In the genomic region with DNA sequence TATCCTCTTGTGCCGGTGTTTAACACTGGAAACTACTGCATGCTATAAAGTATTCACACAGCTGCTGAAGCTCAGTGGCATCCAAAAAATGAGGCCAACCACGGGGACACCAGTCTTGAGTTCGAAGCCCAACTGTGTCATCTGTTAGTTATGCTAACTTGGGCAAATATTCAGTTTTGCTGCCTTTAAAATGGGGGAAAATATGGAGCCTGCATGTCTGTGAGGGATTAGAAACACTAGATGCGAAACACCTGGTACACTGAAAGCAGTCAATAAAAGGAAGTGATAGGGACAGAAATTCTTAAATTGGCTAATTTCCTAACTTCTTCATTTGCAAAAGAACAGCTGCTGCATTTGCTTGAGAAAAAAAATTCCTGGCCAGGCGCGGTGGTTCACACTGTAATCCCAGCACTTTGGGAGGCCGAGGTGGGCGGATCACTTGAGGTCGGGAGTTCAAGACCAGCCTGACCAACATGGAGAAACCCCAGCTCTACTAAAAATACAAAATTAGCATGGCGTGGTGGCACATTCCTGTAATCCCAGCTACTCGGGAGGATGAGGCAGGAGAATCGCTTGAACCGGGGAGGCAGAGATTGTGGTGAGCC, we compare ENCODE assay signal across 27 cellular contexts. TPM values are rescaled to one million over a fixed set of nuclear protein-coding genes. Genes with fewer than 3 reads are reported as not detected.
DNase-seq lines count a peak whose midpoint lies in the region; ATAC-seq, FAIRE-seq and TF ChIP-seq lines count a peak whose summit lies in the region.
"Had no signal": no experiment of that assay in that cellular context is flagged by ENCODE, and none has a peak within 500 bp of the region (broad histone marks: within the 10 kb centered on the region; RNA-seq: fewer than 3 reads in every experiment).

No MANE protein-coding gene starts in this region.

- CTCF ChIA-PET in BJ (lab: Yijun Ruan, JAX) (no interaction called here), IMR-90 (lab: Yijun Ruan, JAX) (no interaction called here), H1 (lab: Charles Lee; ENCODE audit: partially characterized antibody) (interaction anchor here (0.6 kb wide), 1 partner anchor 84 kb away, joined by 3 read pairs; no protein-coding TSS in a partner anchor)

- 51% methylated on average over 3 of the region's 13 CpGs; no CpG with 5 or more reads in 1 of the 2 experiments for WGBS in IMR-90 (ENCODE audit: extremely low coverage in 2 of 2, insufficient read length in 1 of 2), 2 experiments
- 69% methylated on average over 13 of the region's 13 CpGs; no CpG with 5 or more reads in 1 of the 2 experiments for WGBS in H1 (ENCODE audit: extremely low coverage in 1 of 2, insufficient coverage in 1 of 2, insufficient read length in 1 of 2, insufficient replicate concordance in 2 of 2, low coverage in 1 of 2, low lambda C conversion rate in 2 of 2, missing lambda C conversion rate in 1 of 2), 2 experiments
- no CpG with 5 or more reads among the region's 13 CpGs for WGBS in mesendoderm (ENCODE audit: extremely low coverage, insufficient coverage, low lambda C conversion rate)

- no peaks in the 10 kb centered on the region for H3K36me3 Mint-ChIP-seq in activated T-cell treated with anti-CD3 and anti-CD28 coated beads, Interleukin-2, amount 50 U/mL, for 24 hours (ENCODE audit: low read depth)
- H3K36me3 Mint-ChIP-seq: CD4-positive, alpha-beta memory T cell; memory B cell; natural killer cell treated with Interleukin-12 subunit alpha and Interleukin-12 subunit beta and Interleukin-15 and Interleukin-18, amount 100 ng/mL, for 72 hours; T-cell had no signal

- no peak overlapping the region for H4K5ac ChIP-seq in IMR-90 (ENCODE audit: low read depth, low read length)
- H4K5ac ChIP-seq in H1 (ENCODE audit: insufficient read length, low read depth, low read length) = no peak overlapping the region
- H4K5ac ChIP-seq in mesendoderm (ENCODE audit: low read length) = no peak overlapping the region

- H4K20me1 ChIP-seq in IMR-90 (ENCODE audit: insufficient read depth, low read length) (no peaks in the 10 kb centered on the region), H1 (replicated peaks in 1 of 2; ENCODE audit: control insufficient read depth in 1 of 2, insufficient read depth in 2 of 2, low read length in 2 of 2) (no peaks in the 10 kb centered on the region)

- TF ChIP-seq EP300 in H1 (IDR thresholded peaks at IDR 0.05; ENCODE audit: borderline replicate concordance in 1 of 2, low read depth in 2 of 2, low read length in 2 of 2) = no peak

- H3K9me3 ChIP-seq in IMR-90 (ENCODE audit: control insufficient read depth, insufficient read depth, low read length) (no peaks in the 10 kb centered on the region), H1 (ENCODE audit: insufficient read depth in 2 of 2, low read depth in 1 of 2, low read length in 1 of 2) (no peaks in the 10 kb centered on the region)
- H3K9me3 ChIP-seq: thyroid gland had no signal

- H3K4me2 ChIP-seq in IMR-90 (ENCODE audit: low read depth, low read length) = no peak overlapping the region
- H3K4me2 ChIP-seq in H1 (ENCODE audit: insufficient read depth in 1 of 2, low read depth in 2 of 2, low read length in 2 of 2) = peak overlapping the region in 1 of 2 experiments; percentile 19; a peak in 1 of 4 replicates
- no peak overlapping the region for H3K4me2 ChIP-seq in mesendoderm (ENCODE audit: low read length)

- no peak overlapping the region for H3K27ac ChIP-seq in IMR-90 (ENCODE audit: insufficient read depth, low read length)
- no peak overlapping the region for H3K27ac ChIP-seq in H1 (ENCODE audit: low read depth, low read length)
- H3K27ac ChIP-seq in mesendoderm (ENCODE audit: low read depth, low read length) = peak overlapping the region; percentile 53
- H3K27ac ChIP-seq: brain microvascular endothelial cell, thyroid gland had no signal

- no peaks in the 10 kb centered on the region for H3K4me1 Mint-ChIP-seq in activated T-cell treated with anti-CD3 and anti-CD28 coated beads, Interleukin-2, amount 50 U/mL, for 24 hours (ENCODE audit: low read depth)
- H3K4me1 Mint-ChIP-seq: activated CD4-positive, alpha-beta T cell treated with anti-CD3 and anti-CD28 coated beads, Interleukin-2, amount 10 ng/mL, durations not matched to agents 24 days and 14 days; activated T-helper 17 cell treated with anti-CD3 and anti-CD28 coated beads, Interleukin-2, amount 50 U/mL, for 72 hours; memory B cell; T-cell had no signal

- no peak overlapping the region for H2AK5ac ChIP-seq in IMR-90 (ENCODE audit: low read depth, low read length)
- H2AK5ac ChIP-seq in H1 (ENCODE audit: low read depth, low read length) = no peak overlapping the region
- H2AK5ac ChIP-seq in mesendoderm (ENCODE audit: low read length) = no peak overlapping the region

- no peak overlapping the region for H3K56ac ChIP-seq in IMR-90 (ENCODE audit: extremely low read depth, insufficient read depth, low read length)
- no peak overlapping the region for H3K56ac ChIP-seq in H1 (replicated peaks; ENCODE audit: insufficient read length, low read depth, low read length)
- H3K56ac ChIP-seq in mesendoderm (ENCODE audit: low read length) = no peak overlapping the region

- BruUV-seq in IMR-90 (replicated peaks; lab: Mats Ljungman, UMichigan) = no TSS peak

- intact Hi-C loops in IMR-90 (cut with micrococcal nuclease) = no loop called here

- H2AFZ ChIP-seq in IMR-90 (replicated peaks; ENCODE audit: low read length, poor library complexity) = no peak overlapping the region
- H2AFZ ChIP-seq in H1 (ENCODE audit: low read length) = no peak overlapping the region

- H3K4me3 ChIP-seq in BJ (ENCODE audit: low read depth, low read length) (no peak overlapping the region), IMR-90 (ENCODE audit: insufficient read depth, low read depth, low read length) (no peak overlapping the region), H1 (ENCODE audit: extremely low read depth in 1 of 4, insufficient read depth in 2 of 4, low read depth in 3 of 4, low read length in 4 of 4) (no peak overlapping the region), mesendoderm (ENCODE audit: low read length) (no peak overlapping the region)
- H3K4me3 ChIP-seq: GM12878, thyroid gland had no signal

- TF ChIP-seq CTCF in BJ (IDR thresholded peaks at IDR 0.05; ENCODE audit: insufficient read depth, low read depth, low read length) = no peak
- no peak for TF ChIP-seq CTCF in IMR-90 (conservative IDR thresholded peaks at IDR 0.05; ENCODE audit: low read depth, low read length)
- no peak for TF ChIP-seq CTCF in H1 (IDR thresholded peaks at IDR 0.05; ENCODE audit: control extremely low read depth in 1 of 3, insufficient read depth in 1 of 3, low read depth in 1 of 3, low read length in 3 of 3)

- H2BK120ac ChIP-seq in IMR-90 (ENCODE audit: low read depth, low read length) (no peak overlapping the region), H1 (replicated peaks; ENCODE audit: low read depth, low read length) (no peak overlapping the region), mesendoderm (ENCODE audit: low read depth, low read length) (no peak overlapping the region)

- no peak overlapping the region for H3K27ac Mint-ChIP-seq in activated T-cell treated with anti-CD3 and anti-CD28 coated beads, Interleukin-2, amount 50 U/mL, for 24 hours
- H3K27ac Mint-ChIP-seq: activated CD4-positive, alpha-beta T cell treated with anti-CD3 and anti-CD28 coated beads, Interleukin-2, amount 10 ng/mL, durations not matched to agents 24 days and 14 days; activated T-helper 17 cell treated with anti-CD3 and anti-CD28 coated beads, Interleukin-2, amount 50 U/mL, for 72 hours; CD4-positive, alpha-beta memory T cell; memory B cell; natural killer cell treated with Interleukin-12 subunit alpha and Interleukin-12 subunit beta and Interleukin-15 and Interleukin-18, amount 100 ng/mL, for 72 hours; T-cell had no signal

- H3K36me3 ChIP-seq in BJ (ENCODE audit: control insufficient read depth, insufficient read depth, low read length) (no peaks in the 10 kb centered on the region), IMR-90 (ENCODE audit: control insufficient read depth, insufficient read depth, low read length) (no peaks in the 10 kb centered on the region), H1 (ENCODE audit: control insufficient read depth in 2 of 4, insufficient read depth in 4 of 4, low read length in 3 of 4) (no peaks in the 10 kb centered on the region), mesendoderm (ENCODE audit: control insufficient read depth, insufficient read depth, low read length) (no peaks in the 10 kb centered on the region)
- H3K36me3 ChIP-seq: brain microvascular endothelial cell, thyroid gland had no signal

- H3K18ac ChIP-seq in IMR-90 (ENCODE audit: low read depth, low read length) (no peak overlapping the region), H1 (ENCODE audit: extremely low read depth, low read length) (no peak overlapping the region), mesendoderm (ENCODE audit: low read length) (no peak overlapping the region)

- DNase-seq in BJ (ENCODE audit: low read depth) (peak; percentile 17), IMR-90 (no peak), H1 (ENCODE audit: low read depth in 1 of 2, low spot score in 2 of 2) (no peak), mesendoderm (peak; percentile 70), NCI-H226 (no peak), anterior cingulate cortex (lab: John Stamatoyannopoulos, UW) (no peak), NCI-H524 treated with DMSO at 0.1 percent for 48 hours (lab: John Stamatoyannopoulos, UW) (no peak)
- no peak for DNase-seq in activated T-cell treated with anti-CD3 and anti-CD28 coated beads, Interleukin-2, amount 50 U/mL, for 24 hours
- DNase-seq: activated CD4-positive, alpha-beta T cell treated with anti-CD3 and anti-CD28 coated beads, Interleukin-2, amount 10 ng/mL, durations not matched to agents 24 days and 14 days; brain microvascular endothelial cell; CD4-positive, alpha-beta memory T cell; cortex of kidney; hippocampal formation; kidney; NCI-H1092 treated with DMSO at 0.1 percent for 48 hours; NCI-H2081 treated with DMSO at 0.1 percent for 48 hours; posterior cingulate gyrus; small intestine; stimulated activated CD4-positive, alpha-beta T cell treated with anti-CD3 and anti-CD28 coated beads, Interleukin-2, amount 100 ng/mL, for 48 hours; stimulated activated naive CD4-positive, alpha-beta T cell treated with Interleukin-2 at 50 U/mL for 16 hours; T-cell; thyroid gland had no signal

- dilution Hi-C loops in IMR-90 (cut with HindIII; ENCODE audit: low sequenced_read_pairs, unreplicated experiment) = no loop called here

- H3K27me3 ChIP-seq in BJ (ENCODE audit: control insufficient read depth, insufficient read depth, low read length) = no peaks in the 10 kb centered on the region
- H3K27me3 ChIP-seq in IMR-90 (ENCODE audit: control insufficient read depth, insufficient read depth, low read length) = no peaks in the 10 kb centered on the region
- no peaks in the 10 kb centered on the region for H3K27me3 ChIP-seq in H1 (replicated peaks in 1 of 4; ENCODE audit: control insufficient read depth in 3 of 4, extremely low read depth in 1 of 4, insufficient read depth in 3 of 4, low read length in 3 of 4)
- H3K27me3 ChIP-seq in mesendoderm (ENCODE audit: insufficient read depth, low read length, poor library complexity) = no peaks in the 10 kb centered on the region
- H3K27me3 ChIP-seq: brain microvascular endothelial cell, thyroid gland had no signal

- H2BK20ac ChIP-seq in IMR-90 (ENCODE audit: low read depth, low read length) = no peak overlapping the region
- peak overlapping the region; percentile 21; the same call in 1 of the 2 replicates for H2BK20ac ChIP-seq in H1 (ENCODE audit: low read length)

- TF ChIP-seq POLR2A in IMR-90 (IDR thresholded peaks at IDR 0.05; ENCODE audit: low read depth, low read length) (no peak), H1 (IDR thresholded peaks at IDR 0.05; ENCODE audit: control extremely low read depth in 1 of 2, low read depth in 2 of 2, low read length in 2 of 2) (no peak)

- peak; percentile 32; the same call in 1 of the 2 replicates for ATAC-seq in IMR-90 (ENCODE audit: low read depth)
- ATAC-seq: activated T-helper 17 cell treated with anti-CD3 and anti-CD28 coated beads, Interleukin-2, amount 50 U/mL, for 72 hours; GM12878; natural killer cell treated with Interleukin-12 subunit alpha and Interleukin-12 subunit beta and Interleukin-15 and Interleukin-18, amount 100 ng/mL, for 72 hours; T-cell had no signal

- H2BK12ac ChIP-seq in H1 (ENCODE audit: low read depth, low read length) = no peak overlapping the region

- H3K4ac ChIP-seq in IMR-90 (ENCODE audit: low read depth, low read length) (no peak overlapping the region), H1 (replicated peaks; ENCODE audit: insufficient read length, low read depth, low read length) (no peak overlapping the region), mesendoderm (ENCODE audit: low read depth, low read length) (no peak overlapping the region)

- no peaks in the 10 kb centered on the region for H3K23me2 ChIP-seq in H1 (ENCODE audit: low read depth, low read length)

- no peak overlapping the region for H4K8ac ChIP-seq in IMR-90 (ENCODE audit: low read depth in 2 of 2, low read length in 2 of 2)
- no peak overlapping the region for H4K8ac ChIP-seq in H1 (ENCODE audit: extremely low read depth, insufficient read depth, low read length)
- no peak overlapping the region for H4K8ac ChIP-seq in mesendoderm (ENCODE audit: low read depth, low read length)

- in situ Hi-C loops in IMR-90 (cut with MboI; ENCODE audit: low sequenced_read_pairs) = no loop called here

- no peak overlapping the region for H3K4me3 Mint-ChIP-seq in activated T-cell treated with anti-CD3 and anti-CD28 coated beads, Interleukin-2, amount 50 U/mL, for 24 hours
- H3K4me3 Mint-ChIP-seq: activated CD4-positive, alpha-beta T cell treated with anti-CD3 and anti-CD28 coated beads, Interleukin-2, amount 10 ng/mL, durations not matched to agents 24 days and 14 days; activated T-helper 17 cell treated with anti-CD3 and anti-CD28 coated beads, Interleukin-2, amount 50 U/mL, for 72 hours; CD4-positive, alpha-beta memory T cell; memory B cell; natural killer cell treated with Interleukin-12 subunit alpha and Interleukin-12 subunit beta and Interleukin-15 and Interleukin-18, amount 100 ng/mL, for 72 hours; T-cell had no signal

- H3K79me2 ChIP-seq in H1 (ENCODE audit: control insufficient read depth in 1 of 2, insufficient read depth in 2 of 2, low read length in 2 of 2) = no peaks in the 10 kb centered on the region
- H3K79me2 ChIP-seq in mesendoderm (ENCODE audit: control insufficient read depth, insufficient read depth, low read length) = no peaks in the 10 kb centered on the region

- H4K91ac ChIP-seq in IMR-90 (ENCODE audit: insufficient read depth, low read depth, low read length) (no peak overlapping the region), H1 (replicated peaks; ENCODE audit: insufficient read length, low read length) (no peak overlapping the region)

- H3K14ac ChIP-seq in IMR-90 (replicated peaks; ENCODE audit: low read depth, low read length) = no peak overlapping the region
- H3K14ac ChIP-seq in H1 (ENCODE audit: insufficient read length) = no peak overlapping the region

- no peak overlapping the region for H2BK15ac ChIP-seq in IMR-90 (ENCODE audit: low read depth, low read length)
- H2BK15ac ChIP-seq in H1 (ENCODE audit: low read length) = no peak overlapping the region
- H2BK15ac ChIP-seq in mesendoderm (replicated peaks; ENCODE audit: low read depth) = peak overlapping the region; percentile 36

- no peaks in the 10 kb centered on the region for H3K79me1 ChIP-seq in IMR-90 (ENCODE audit: low read depth in 1 of 2, low read length in 2 of 2)
- no peaks in the 10 kb centered on the region for H3K79me1 ChIP-seq in H1 (ENCODE audit: low read depth, low read length)
- H3K79me1 ChIP-seq in mesendoderm (ENCODE audit: low read length) = no peaks in the 10 kb centered on the region

- H2AK9ac ChIP-seq in IMR-90 (replicated peaks; ENCODE audit: low read depth, low read length, poor library complexity) = no peak overlapping the region

- H3K9me1 ChIP-seq in IMR-90 (ENCODE audit: insufficient read depth, low read length) = no peaks in the 10 kb centered on the region

- H3K9ac ChIP-seq in IMR-90 (ENCODE audit: low read depth, low read length) (no peak overlapping the region), H1 (replicated peaks in 1 of 4; ENCODE audit: extremely low read depth in 1 of 4, low read depth in 3 of 4, low read length in 3 of 4) (no peak overlapping the region), mesendoderm (ENCODE audit: low read length) (no peak overlapping the region)

- H3K23ac ChIP-seq in IMR-90 (ENCODE audit: low read depth, low read length) = no peak overlapping the region
- no peak overlapping the region for H3K23ac ChIP-seq in H1 (ENCODE audit: insufficient read length)
- no peak overlapping the region for H3K23ac ChIP-seq in mesendoderm (ENCODE audit: low read length)

- POLR2A ChIA-PET in BJ (lab: Charles Lee) (interaction anchor here (0.7 kb wide), 1 partner anchor 96 kb away, joined by 12 read pairs; no protein-coding TSS in a partner anchor), IMR-90 (lab: Charles Lee; ENCODE audit: unreplicated experiment) (no interaction called here), H1 (lab: Charles Lee; ENCODE audit: partially characterized antibody) (no interaction called here)

- FAIRE-seq in H1 (lab: Jason Lieb, UNC) = no peak
- FAIRE-seq: GM12878, kidney, small intestine had no signal

- H3K27me3 Mint-ChIP-seq in activated T-cell treated with anti-CD3 and anti-CD28 coated beads, Interleukin-2, amount 50 U/mL, for 24 hours = peaks cover 3% of the 10 kb centered on the region
- H3K27me3 Mint-ChIP-seq: activated CD4-positive, alpha-beta T cell treated with anti-CD3 and anti-CD28 coated beads, Interleukin-2, amount 10 ng/mL, durations not matched to agents 24 days and 14 days; CD4-positive, alpha-beta memory T cell; memory B cell; natural killer cell treated with Interleukin-12 subunit alpha and Interleukin-12 subunit beta and Interleukin-15 and Interleukin-18, amount 100 ng/mL, for 72 hours had no signal

- TF ChIP-seq RAD21 in IMR-90 (IDR thresholded peaks at IDR 0.05; ENCODE audit: low read length) (no peak), H1 (IDR thresholded peaks at IDR 0.05 in 1 of 2, conservative IDR thresholded peaks at IDR 0.05 in 1 of 2; ENCODE audit: low read depth in 2 of 2, low read length in 2 of 2) (no peak)

- H3K9me3 Mint-ChIP-seq in activated T-cell treated with anti-CD3 and anti-CD28 coated beads, Interleukin-2, amount 50 U/mL, for 24 hours = no peaks in the 10 kb centered on the region
- H3K9me3 Mint-ChIP-seq: activated CD4-positive, alpha-beta T cell treated with anti-CD3 and anti-CD28 coated beads, Interleukin-2, amount 10 ng/mL, durations not matched to agents 24 days and 14 days; activated T-helper 17 cell treated with anti-CD3 and anti-CD28 coated beads, Interleukin-2, amount 50 U/mL, for 72 hours; CD4-positive, alpha-beta memory T cell; memory B cell; natural killer cell treated with Interleukin-12 subunit alpha and Interleukin-12 subunit beta and Interleukin-15 and Interleukin-18, amount 100 ng/mL, for 72 hours had no signal

- no peak overlapping the region for H2BK5ac ChIP-seq in IMR-90 (ENCODE audit: low read depth, low read length, poor library complexity, severe bottlenecking)
- H2BK5ac ChIP-seq in H1 (ENCODE audit: low read depth, low read length) = peak overlapping the region; percentile 40; the same call in 1 of the 2 replicates
- no peak overlapping the region for H2BK5ac ChIP-seq in mesendoderm (ENCODE audit: low read length)

- H3K4me1 ChIP-seq in IMR-90 (ENCODE audit: control insufficient read depth, insufficient read depth, low read length) (peaks cover 5% of the 10 kb centered on the region; the same call in 1 of the 2 replicates), H1 (replicated peaks in 1 of 4; ENCODE audit: control insufficient read depth in 3 of 4, insufficient read depth in 4 of 4, low read length in 3 of 4) (peaks cover 5 to 11% (median 7%) of the 10 kb centered on the region in 4 experiments; a peak in 4 of 7 replicates), mesendoderm (ENCODE audit: control insufficient read depth, low read depth, low read length) (peaks cover 4% of the 10 kb centered on the region)
- H3K4me1 ChIP-seq: thyroid gland had no signal

RNA-seq across cellular contexts. Expression of a gene that starts 36.5 kb away (rescaled TPM):
- polyA plus RNA-seq in BJ (2011; rRNA removed) = not detected in 2 replicates
- not detected in 2 replicates for polyA minus RNA-seq in BJ (2011; rRNA and poly(A)+ RNA removed)
- not detected in 2 replicates for total RNA-seq in IMR-90 (2012; rRNA removed)
- not detected in 2 replicates for polyA plus RNA-seq in IMR-90 (2012; rRNA removed)
- polyA plus RNA-seq in IMR-90 (2012; cell fraction: cytosol; rRNA removed) = not detected in 2 replicates
- not detected in 2 replicates for polyA plus RNA-seq in IMR-90 (2012; cell fraction: nucleus; rRNA removed; ENCODE audit: low replicate concordance)
- total RNA-seq in H1 (2021; fragmentation: NEBNext Ultra II Directional; extraction: Animal tissue kit (Norgen Biotek cat#: 25700)) = not detected in 2 replicates
- polyA plus RNA-seq in H1 (2011; rRNA removed) = not detected in 2 replicates
- not detected for polyA plus RNA-seq in H1 (2011; cell fraction: cytosol; rRNA removed)
- not detected for polyA plus RNA-seq in H1 (2011; cell fraction: nucleus; rRNA removed)
- not detected in 4 replicates for polyA plus RNA-seq in H1 (2012, experiment 1 of 2)
- polyA plus RNA-seq in H1 (2012, experiment 2 of 2) = not detected
- polyA plus RNA-seq in H1 (2013, experiment 1 of 2) = not detected
- polyA plus RNA-seq in H1 (2013, experiment 2 of 2) = not detected
- 1.8 TPM in 1 of 2 replicates, not detected in the other for polyA minus RNA-seq in H1 (2011; rRNA and poly(A)+ RNA removed)
- polyA minus RNA-seq in H1 (2011; cell fraction: cytosol; rRNA and poly(A)+ RNA removed) = not detected
- polyA minus RNA-seq in H1 (2011; cell fraction: nucleus; rRNA and poly(A)+ RNA removed) = not detected
- polyA plus RNA-seq in mesendoderm (2013, experiment 1 of 2) = 0.34 TPM
- 0.15 TPM for polyA plus RNA-seq in mesendoderm (2013, experiment 2 of 2)
- total RNA-seq: activated CD4-positive, alpha-beta T cell treated with anti-CD3 and anti-CD28 coated beads, Interleukin-2, amount 10 ng/mL, durations not matched to agents 24 days and 14 days; activated T-helper 17 cell treated with anti-CD3 and anti-CD28 coated beads, Interleukin-2, amount 50 U/mL, for 72 hours; CD4-positive, alpha-beta memory T cell; GM12878; natural killer cell treated with Interleukin-12 subunit alpha and Interleukin-12 subunit beta and Interleukin-15 and Interleukin-18, amount 100 ng/mL, for 72 hours; NCI-H460; T-cell had no signal
- polyA plus RNA-seq: CD4-positive, alpha-beta memory T cell; GM12878 had no signal

Comparison
In these comparisons a context has a peak if more than half of its experiments do, and no peak if none do; other contexts are left out.
1. DNase-seq: peak in BJ (single experiment) and mesendoderm (single experiment); none in IMR-90 (single experiment), H1 (0 of 2), NCI-H226 (single experiment), anterior cingulate cortex (0 of 58), activated T-cell treated with anti-CD3 and anti-CD28 coated beads, Interleukin-2, amount 50 U/mL, for 24 hours (single experiment) and NCI-H524 treated with DMSO at 0.1 percent for 48 hours (single experiment).